In the genomic region with DNA sequence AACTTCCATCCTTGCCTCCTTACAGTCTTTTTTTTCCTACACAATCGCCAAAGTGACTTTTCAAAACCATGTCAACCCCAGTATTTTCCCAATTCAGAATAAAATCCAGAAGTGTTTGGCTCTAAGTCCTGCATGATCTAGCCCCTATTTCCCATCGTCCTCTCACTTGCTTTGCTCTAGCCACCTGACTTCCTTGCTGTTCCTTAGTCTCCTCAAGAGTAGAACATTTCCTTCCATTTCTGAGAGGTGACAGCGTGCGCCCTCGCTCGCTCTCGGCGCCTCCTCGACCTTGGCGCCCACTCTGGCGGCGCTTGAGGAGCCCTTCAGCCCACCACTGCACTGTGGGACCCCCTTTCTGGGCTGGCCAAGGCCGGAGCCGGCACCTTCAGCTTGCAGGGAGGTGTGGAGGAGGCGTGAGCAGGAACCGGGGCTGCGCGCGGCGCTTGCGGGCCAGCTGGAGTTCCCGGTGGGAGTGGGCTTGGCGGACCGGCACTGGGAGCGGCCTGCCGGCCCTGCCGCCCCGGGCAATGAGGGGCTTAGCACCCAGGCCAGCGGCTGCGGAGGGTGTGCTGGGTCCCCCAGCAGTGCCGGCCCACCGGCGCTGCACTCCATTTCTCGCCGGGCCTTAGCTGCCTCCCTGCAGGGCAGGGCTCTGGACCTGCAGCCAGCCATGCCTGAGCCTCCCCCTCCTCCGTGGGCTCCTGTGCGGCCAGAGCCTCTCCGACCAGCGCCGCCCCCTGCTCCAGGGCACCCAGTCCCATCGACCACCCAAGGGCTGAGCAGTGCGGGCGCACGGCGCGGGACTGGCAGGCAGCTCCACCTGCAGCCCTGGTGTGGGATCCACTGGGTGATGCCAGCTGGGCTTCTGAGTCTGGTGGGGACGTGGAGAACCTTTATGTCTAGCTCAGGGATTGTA, we compare ENCODE assay signal across 8 cellular contexts.
DNase-seq lines count a peak whose midpoint lies in the region; ATAC-seq and TF ChIP-seq lines count a peak whose summit lies in the region.
"Not testable (repeated sequence)": the region's sequence is repeated elsewhere in the genome, so short reads cannot be mapped to it uniquely, and the experiment has no call there.

No MANE protein-coding gene starts in this region.

- peak overlapping the region; percentile 52 for H3K4me3 ChIP-seq in BE2C (ENCODE audit: low read depth, low read length)
- peak overlapping the region; percentile 22 for H3K4me3 ChIP-seq in brain microvascular endothelial cell (ENCODE audit: low read depth, low read length)
- peak overlapping the region; percentile 21 for H3K4me3 ChIP-seq in epithelial cell of esophagus (ENCODE audit: low read length)
- peak overlapping the region; percentile 13 for H3K4me3 ChIP-seq in iPS-15b (ENCODE audit: low read depth, low read length)
- peak overlapping the region; percentile 28 for H3K4me3 ChIP-seq in osteoblast (ENCODE audit: insufficient read depth, low read length)

- not testable (repeated sequence) for H3K27me3 ChIP-seq in BE2C; brain microvascular endothelial cell (replicated peaks); iPS-15b (ENCODE audit: control insufficient read depth, insufficient read depth, low read length)
- H3K27me3 ChIP-seq in osteoblast (ENCODE audit: insufficient read depth, low read length) = peaks cover 20% of the 10 kb centered on the region

- H3K27ac ChIP-seq in brain microvascular endothelial cell; osteoblast (ENCODE audit: low read depth, low read length): not testable (repeated sequence)

- H3K36me3 Mint-ChIP-seq in activated T-cell treated with anti-CD3 and anti-CD28 coated beads, Interleukin-2, amount 50 U/mL, for 24 hours (ENCODE audit: low read depth) = not testable (repeated sequence)

- H3K4me3 Mint-ChIP-seq in activated T-cell treated with anti-CD3 and anti-CD28 coated beads, Interleukin-2, amount 50 U/mL, for 24 hours = peak overlapping the region; percentile 21
- peak overlapping the region; percentile 54 to 82 for H3K4me3 Mint-ChIP-seq in stimulated activated naive CD8-positive, alpha-beta T cell treated with anti-CD3 and anti-CD28 coated beads, Interleukin-15, amount 100 ng/mL, for 72 hours

- not testable (repeated sequence) for ATAC-seq in stimulated activated naive CD8-positive, alpha-beta T cell treated with anti-CD3 and anti-CD28 coated beads, Interleukin-15, amount 100 ng/mL, for 72 hours

- not testable (repeated sequence) for H3K4me1 Mint-ChIP-seq in activated T-cell treated with anti-CD3 and anti-CD28 coated beads, Interleukin-2, amount 50 U/mL, for 24 hours (ENCODE audit: low read depth); stimulated activated naive CD8-positive, alpha-beta T cell treated with anti-CD3 and anti-CD28 coated beads, Interleukin-15, amount 100 ng/mL, for 72 hours

- H3K4me1 ChIP-seq in BE2C; iPS-15b (ENCODE audit: control insufficient read depth, insufficient read depth, low read length); osteoblast (ENCODE audit: insufficient read depth, low read length): not testable (repeated sequence)

- in situ Hi-C loops in brain microvascular endothelial cell (cut with HindIII; ENCODE audit: low pct_ligation_motif_present, low sequenced_read_pairs) = not testable (repeated sequence)

- H3K79me2 ChIP-seq in osteoblast (ENCODE audit: insufficient read depth, low read length) = not testable (repeated sequence)

- DNase-seq in BE2C (peak; percentile 39), NCI-H748 (lab: John Stamatoyannopoulos, UW; ENCODE audit: unreplicated experiment) (peak; percentile 5), osteoblast (ENCODE audit: insufficient read length, low spot score, missing footprints) (peak; percentile 30)
- DNase-seq in activated T-cell treated with anti-CD3 and anti-CD28 coated beads, Interleukin-2, amount 50 U/mL, for 24 hours; brain microvascular endothelial cell; epithelial cell of esophagus (ENCODE audit: low read depth): not testable (repeated sequence)
- peak; percentile 7 to 18 for DNase-seq in stimulated activated naive CD8-positive, alpha-beta T cell treated with anti-CD3 and anti-CD28 coated beads, Interleukin-15, amount 100 ng/mL, for 72 hours

- H3K27ac Mint-ChIP-seq in activated T-cell treated with anti-CD3 and anti-CD28 coated beads, Interleukin-2, amount 50 U/mL, for 24 hours = not testable (repeated sequence)
- H3K27ac Mint-ChIP-seq in stimulated activated naive CD8-positive, alpha-beta T cell treated with anti-CD3 and anti-CD28 coated beads, Interleukin-15, amount 100 ng/mL, for 72 hours = peak overlapping the region in 1 of 2 donors; percentile 51

- not testable (repeated sequence) for H4K20me1 ChIP-seq in osteoblast (ENCODE audit: insufficient read depth, low read length)

- H3K36me3 ChIP-seq in BE2C; brain microvascular endothelial cell (replicated peaks); iPS-15b (ENCODE audit: control insufficient read depth, insufficient read depth, low read length); osteoblast (ENCODE audit: insufficient read depth, low read length): not testable (repeated sequence)

- H3K9me3 Mint-ChIP-seq in activated T-cell treated with anti-CD3 and anti-CD28 coated beads, Interleukin-2, amount 50 U/mL, for 24 hours; stimulated activated naive CD8-positive, alpha-beta T cell treated with anti-CD3 and anti-CD28 coated beads, Interleukin-15, amount 100 ng/mL, for 72 hours: not testable (repeated sequence)

- H2AFZ ChIP-seq in osteoblast (ENCODE audit: low read length) = not testable (repeated sequence)

- not testable (repeated sequence) for H3K9me3 ChIP-seq in BE2C; iPS-15b (ENCODE audit: control insufficient read depth, insufficient read depth, low read length); osteoblast (ENCODE audit: low read depth, low read length)

- TF ChIP-seq CTCF in BE2C (IDR thresholded peaks at IDR 0.05; ENCODE audit: low read depth, low read length); brain microvascular endothelial cell (IDR thresholded peaks at IDR 0.05; ENCODE audit: low read depth, low read length, missing control alignments); epithelial cell of esophagus (IDR thresholded peaks at IDR 0.05; ENCODE audit: insufficient read depth, low read depth, low read length, missing control alignments); osteoblast (IDR thresholded peaks at IDR 0.05; ENCODE audit: extremely low read depth, low read depth, low read length): not testable (repeated sequence)

- H3K4me2 ChIP-seq in osteoblast (ENCODE audit: insufficient read depth, low read length) = not testable (repeated sequence)

- H3K9ac ChIP-seq in iPS-15b (ENCODE audit: low read depth, low read length) = not testable (repeated sequence)

- H3K27me3 Mint-ChIP-seq in activated T-cell treated with anti-CD3 and anti-CD28 coated beads, Interleukin-2, amount 50 U/mL, for 24 hours = peaks cover 24% of the 10 kb centered on the region
- peaks cover 37% of the 10 kb centered on the region for H3K27me3 Mint-ChIP-seq in stimulated activated naive CD8-positive, alpha-beta T cell treated with anti-CD3 and anti-CD28 coated beads, Interleukin-15, amount 100 ng/mL, for 72 hours
